Comparison of ENCODE assay signal across 16 cellular contexts in the genomic region with DNA sequence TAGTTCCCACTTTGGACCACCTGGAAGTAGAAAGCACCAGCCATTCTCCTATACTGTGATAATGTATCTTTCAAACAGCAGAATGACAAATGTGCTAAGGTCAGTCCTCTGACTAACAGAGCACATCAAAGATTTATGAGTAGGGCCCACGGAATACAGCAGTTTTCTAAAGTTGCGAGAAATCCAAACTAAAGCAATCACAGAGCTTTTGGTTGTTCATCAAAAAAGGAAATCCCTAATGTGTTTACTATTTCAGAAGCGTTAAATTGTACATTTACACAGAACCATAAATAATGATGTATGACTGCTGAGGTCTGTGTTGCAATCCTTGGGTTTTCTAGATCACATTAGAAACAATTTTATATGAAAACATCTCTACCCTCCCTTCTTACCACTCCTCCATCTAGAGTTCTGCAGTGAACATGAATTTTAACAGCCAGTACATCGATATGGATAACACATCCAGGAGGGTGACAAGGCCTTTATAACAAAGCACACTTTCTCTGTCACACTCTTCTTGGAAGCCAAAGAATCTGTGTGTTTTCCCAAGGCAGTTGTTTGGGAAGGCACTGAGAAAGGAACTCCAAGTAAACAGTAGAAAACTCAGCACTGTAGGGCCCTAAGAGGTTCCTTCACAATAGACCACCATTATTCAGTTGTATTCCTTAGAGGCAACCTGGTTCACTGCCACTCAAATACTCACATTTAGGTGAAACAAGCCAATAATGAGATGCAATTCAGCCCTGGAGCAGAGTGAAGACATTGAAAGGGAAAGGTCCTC. TPM values are rescaled to one million over a fixed set of nuclear protein-coding genes. Genes with fewer than 3 reads are reported as not detected.
DNase-seq lines count a peak whose midpoint lies in the region; FAIRE-seq and TF ChIP-seq lines count a peak whose summit lies in the region.
"Had no signal": no experiment of that assay in that cellular context is flagged by ENCODE, and none has a peak within 500 bp of the region (broad histone marks: within the 10 kb centered on the region; RNA-seq: fewer than 3 reads in every experiment).

No MANE protein-coding gene starts in this region.

- DNase-seq in NOMO-1 treated with DMSO at 0.1 percent for 48 hours (lab: John Stamatoyannopoulos, UW; ENCODE audit: unreplicated experiment), result peak; percentile 13
- DNase-seq in NOMO-1 treated with dmso at 0.1 percent for 144 hours (lab: John Stamatoyannopoulos, UW; ENCODE audit: unreplicated experiment), result no peak
- peak; percentile 47 for DNase-seq in adipocyte (ENCODE audit: low read depth)
- no peak for DNase-seq in keratinocyte (ENCODE audit: low read depth, low spot score)
- DNase-seq in transverse colon, result no peak
- DNase-seq in Ammon's horn (ENCODE audit: low spot score), result no peak
- DNase-seq in activated effector memory CD4-positive, alpha-beta T cell treated with anti-CD3 and anti-CD28 coated beads, Interleukin-2, amount 50 U/mL, for 16 hours, result no peak
- DNase-seq in T-helper 2 cell, result no peak
- DNase-seq: activated naive CD8-positive, alpha-beta T cell treated with anti-CD3 and anti-CD28 coated beads, Interleukin-2, amount 10 ng/mL, durations not matched to agents 7 days and 5 days; activated T-cell treated with anti-CD3 and anti-CD28 coated beads, Interleukin-2, amount 50 U/mL, for 24 hours; hippocampal formation; NCI-H1694; NCI-H526 treated with DMSO at 0.1 percent for 48 hours had no signal

- no peaks in the 10 kb centered on the region for H3K9me1 ChIP-seq in keratinocyte (ENCODE audit: control insufficient read depth, extremely low read depth, insufficient read depth, low read length)

- H3K27me3 ChIP-seq in adipocyte (replicated peaks; ENCODE audit: control insufficient read depth, insufficient read depth, low read length), result no peaks in the 10 kb centered on the region
- no peaks in the 10 kb centered on the region for H3K27me3 ChIP-seq in keratinocyte (ENCODE audit: control insufficient read depth, extremely low read depth, insufficient read depth, low read length)
- H3K27me3 ChIP-seq in transverse colon, result no peaks in the 10 kb centered on the region

- TF ChIP-seq CTCF in keratinocyte (optimal IDR thresholded peaks at IDR 0.05 in 1 of 3, IDR thresholded peaks at IDR 0.05 in 1 of 3, conservative IDR thresholded peaks at IDR 0.05 in 1 of 3; ENCODE audit: extremely low read depth in 1 of 3, insufficient read depth in 2 of 3, low read length in 3 of 3) (no peak), transverse colon (IDR thresholded peaks at IDR 0.05) (no peak)

- peak overlapping the region; percentile 29 for H3K4me3 ChIP-seq in adipocyte (ENCODE audit: low read length)
- no peak overlapping the region for H3K4me3 ChIP-seq in keratinocyte (ENCODE audit: control insufficient read depth in 2 of 3, extremely low read depth in 1 of 3, insufficient read depth in 2 of 3, low read depth in 1 of 3, low read length in 3 of 3)
- no peak overlapping the region for H3K4me3 ChIP-seq in transverse colon

- H3K36me3 ChIP-seq in adipocyte (ENCODE audit: control insufficient read depth, insufficient read depth, low read length, severe bottlenecking), result no peaks in the 10 kb centered on the region
- peaks cover 0 to 4% of the 10 kb centered on the region in 2 experiments for H3K36me3 ChIP-seq in keratinocyte (ENCODE audit: control insufficient read depth in 2 of 2, extremely low read depth in 1 of 2, insufficient read depth in 2 of 2, low read length in 2 of 2)
- no peaks in the 10 kb centered on the region for H3K36me3 ChIP-seq in transverse colon
- H3K36me3 ChIP-seq: neutrophil had no signal

- WGBS in transverse colon (ENCODE audit: low coverage in 1 of 2), 2 donors, result 21 to 30% methylated on average over 4 of the region's 4 CpGs

- no peaks in the 10 kb centered on the region for H4K20me1 ChIP-seq in keratinocyte (ENCODE audit: control insufficient read depth, extremely low read depth, insufficient read depth, low read length)

- H2AFZ ChIP-seq in keratinocyte (ENCODE audit: control insufficient read depth, low read length), result no peak overlapping the region

- dilution Hi-C loops in keratinocyte (cut with MboI; ENCODE audit: extremely low pct_ligation_motif_present, low sequenced_read_pairs), result no loop called here

- H3K27ac ChIP-seq in keratinocyte (ENCODE audit: control insufficient read depth, insufficient read depth, low read length) (no peak overlapping the region), transverse colon (peak overlapping the region; percentile 86 to 92 (median 90))
- H3K27ac ChIP-seq: epithelial cell of prostate, neutrophil, RWPE1 had no signal

- H3K4me1 ChIP-seq in adipocyte (ENCODE audit: control insufficient read depth, insufficient read depth, low read length) (peaks cover 75% of the 10 kb centered on the region), keratinocyte (ENCODE audit: control insufficient read depth, extremely low read depth, insufficient read depth, low read length) (peaks cover 55% of the 10 kb centered on the region), transverse colon (peaks cover 10 to 97% (median 45%) of the 10 kb centered on the region in 4 donors)

- intact Hi-C loops in transverse colon (cut with DNase I; ENCODE audit: low total_unique reads), result loop anchor here (10.0 kb wide), 1 partner anchor 428 kb away; the partner anchor contains the start of genes CEP290 and TMTC3

- in situ Hi-C loops in transverse colon (cut with MboI; ENCODE audit: low pct_ligation_motif_present in 1 of 4, low pct_unique_long_range_greater_than_20kb in 1 of 4, low sequenced_read_pairs in 3 of 4), result no loop called here

- H3K4me2 ChIP-seq in keratinocyte (ENCODE audit: control insufficient read depth, extremely low read depth, insufficient read depth, low read depth, low read length), result no peak overlapping the region

- H3K9ac ChIP-seq in adipocyte (ENCODE audit: low read length) (no peak overlapping the region), keratinocyte (ENCODE audit: control insufficient read depth, extremely low read depth, insufficient read depth, low read length) (no peak overlapping the region)

- H3K9me3 ChIP-seq in adipocyte (ENCODE audit: control insufficient read depth, low read length) (no peaks in the 10 kb centered on the region), keratinocyte (ENCODE audit: control insufficient read depth, low read depth, low read length) (no peaks in the 10 kb centered on the region), transverse colon (no peaks in the 10 kb centered on the region)
- H3K9me3 ChIP-seq: neutrophil had no signal

- TF ChIP-seq EP300 in transverse colon (IDR thresholded peaks at IDR 0.05; ENCODE audit: low read depth), result no peak

- TF ChIP-seq POLR2A in transverse colon (IDR thresholded peaks at IDR 0.05), result no peak

- peak; percentile 67 for FAIRE-seq in keratinocyte (lab: Jason Lieb, UNC)

- peaks cover 77% of the 10 kb centered on the region for H3K79me2 ChIP-seq in keratinocyte (ENCODE audit: control insufficient read depth, insufficient read depth, low read length)

RNA-seq across cellular contexts. Expression of gene KITLG, which starts 7.3 kb away (rescaled TPM):
- 10.7 to 21.2 TPM (median 11.3 TPM) in 3 replicates for polyA plus RNA-seq in keratinocyte
- 7.6 TPM for polyA plus RNA-seq in keratinocyte (2011; ENCODE audit: low read depth)
- polyA plus RNA-seq in keratinocyte (2011; cell fraction: cytosol; rRNA removed), result 8.4 and 15.4 TPM in 2 replicates
- 9.6 and 10.9 TPM in 2 replicates for polyA plus RNA-seq in keratinocyte (2011; cell fraction: nucleus; rRNA removed)
- polyA plus RNA-seq in keratinocyte (2012; ENCODE audit: low replicate concordance), result 8.3 and 12.1 TPM in 2 replicates
- 7.1 to 27.5 TPM (median 15.6 TPM) in 3 replicates for polyA minus RNA-seq in keratinocyte
- polyA minus RNA-seq in keratinocyte (2011; cell fraction: cytosol; rRNA and poly(A)+ RNA removed), result 49.3 TPM
- polyA minus RNA-seq in keratinocyte (2011; cell fraction: nucleus; rRNA and poly(A)+ RNA removed), result 16.0 and 29.9 TPM in 2 replicates
- 10 to 100 TPM; 10.5 to 44.6 (median 29.1) TPM for total RNA-seq in transverse colon

Comparison
In these comparisons a context has a peak if more than half of its experiments do, and no peak if none do; other contexts are left out.
1. DNase-seq: peak in NOMO-1 treated with DMSO at 0.1 percent for 48 hours (single experiment) and adipocyte (single experiment); none in NOMO-1 treated with dmso at 0.1 percent for 144 hours (single experiment), keratinocyte (single experiment), transverse colon (single experiment), Ammon's horn (single experiment), activated effector memory CD4-positive, alpha-beta T cell treated with anti-CD3 and anti-CD28 coated beads, Interleukin-2, amount 50 U/mL, for 16 hours (single experiment) and T-helper 2 cell (0 of 5).